ENCODE assay signal across 1 cellular context in the genomic region with DNA sequence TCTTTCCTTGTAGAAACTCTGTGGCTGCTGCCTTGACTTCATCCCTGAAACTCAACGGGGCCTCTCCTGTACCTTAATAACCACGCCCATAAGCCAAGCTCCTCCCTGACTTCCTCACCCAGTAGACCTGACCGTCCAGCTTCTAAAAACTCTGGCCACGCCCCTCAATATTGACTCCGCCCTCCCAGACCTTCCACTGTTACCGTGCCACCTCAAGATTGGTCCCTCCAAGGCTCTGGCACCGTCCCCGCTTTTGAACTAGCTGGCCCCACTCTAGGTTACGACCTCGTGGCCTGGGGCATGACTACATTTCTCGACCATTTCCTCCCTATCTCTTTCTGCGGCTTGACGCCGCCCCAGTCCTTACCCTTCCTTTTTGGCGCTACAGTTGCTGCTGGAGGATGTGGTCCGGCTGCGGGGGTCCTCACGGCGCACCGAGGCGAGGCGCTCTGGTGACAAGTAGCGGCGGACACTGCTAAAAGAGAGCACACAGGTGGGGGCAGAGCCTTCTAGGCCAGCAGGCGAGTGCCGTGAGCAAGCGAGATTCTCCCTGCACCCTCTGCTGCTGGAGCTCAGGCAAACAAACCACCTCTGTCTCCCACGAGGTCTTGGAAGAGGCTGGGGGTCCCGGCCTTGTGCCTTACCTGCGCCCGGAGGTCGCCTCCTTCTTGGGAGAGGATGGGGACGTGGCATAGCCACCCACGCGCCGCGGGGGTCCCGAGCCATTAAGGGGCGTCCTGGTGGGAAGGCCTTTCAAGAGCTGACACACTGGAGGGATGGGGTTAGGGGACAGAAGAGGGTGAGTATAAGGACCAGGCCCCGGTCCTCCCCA.
TF ChIP-seq lines count a peak whose summit lies in the region.

No MANE protein-coding gene starts in this region.

TF ChIP-seq in K562, 482 proteins besides CTCF, POLR2A, EP300 and RAD21 (continued from another document and continues in another):
- TF ChIP-seq CBX8 (IDR thresholded peaks at IDR 0.05; ENCODE audit: borderline replicate concordance, extremely low read depth, low read depth, low read length, poor library complexity, severe bottlenecking) (no peak), KDM2B (CRISPR knock-in tag; IDR thresholded peaks at IDR 0.05) (no peak), ZNF175 (CRISPR knock-in tag; IDR thresholded peaks at IDR 0.05; ENCODE audit: low read depth) (peak; percentile 83), HDAC2 (IDR thresholded peaks at IDR 0.05) (no peak), STAT5A (IDR thresholded peaks at IDR 0.05; ENCODE audit: borderline replicate concordance, low read length) (no peak), TAF15 (IDR thresholded peaks at IDR 0.05; ENCODE audit: low read depth, low read length) (no peak), ZNF263 (CRISPR knock-in tag; IDR thresholded peaks at IDR 0.05; ENCODE audit: borderline replicate concordance) (peak; percentile 37), FOXK1 (CRISPR knock-in tag; IDR thresholded peaks at IDR 0.05; ENCODE audit: borderline replicate concordance) (0 out of 2 replicates have a peak, but pooled peaks have one; percentile 46), GATAD2B (IDR thresholded peaks at IDR 0.05; ENCODE audit: borderline replicate concordance) (no peak), CBFB (CRISPR knock-in tag; IDR thresholded peaks at IDR 0.05) (no peak), GTF2F1 (IDR thresholded peaks at IDR 0.05; ENCODE audit: low read depth, low read length) (no peak), MTA1 (IDR thresholded peaks at IDR 0.05; ENCODE audit: borderline replicate concordance) (no peak), ZNF644 (tag; IDR thresholded peaks at IDR 0.05; ENCODE audit: low read depth) (0 out of 2 replicates have a peak, but pooled peaks have one; percentile 4), SOX6 (IDR thresholded peaks at IDR 0.05) (no peak), ZNF133 (CRISPR knock-in tag; IDR thresholded peaks at IDR 0.05) (no peak), CHD2 (IDR thresholded peaks at IDR 0.05; ENCODE audit: low read depth, low read length) (no peak), ESRRB (CRISPR knock-in tag; IDR thresholded peaks at IDR 0.05; ENCODE audit: borderline replicate concordance) (no peak), DMBX1 (CRISPR knock-in tag; IDR thresholded peaks at IDR 0.05; ENCODE audit: borderline replicate concordance) (no peak), NFE2L1 (tag; IDR thresholded peaks at IDR 0.05; ENCODE audit: borderline replicate concordance, low read depth) (no peak), PHB2 (IDR thresholded peaks at IDR 0.05; ENCODE audit: low read depth) (no peak), ADNP (tag; IDR thresholded peaks at IDR 0.05) (no peak), HMG20A (CRISPR knock-in tag; conservative IDR thresholded peaks at IDR 0.05) (no peak), NFIC (IDR thresholded peaks at IDR 0.05) (peak; percentile 29)
- TF ChIP-seq, protein P1, sequence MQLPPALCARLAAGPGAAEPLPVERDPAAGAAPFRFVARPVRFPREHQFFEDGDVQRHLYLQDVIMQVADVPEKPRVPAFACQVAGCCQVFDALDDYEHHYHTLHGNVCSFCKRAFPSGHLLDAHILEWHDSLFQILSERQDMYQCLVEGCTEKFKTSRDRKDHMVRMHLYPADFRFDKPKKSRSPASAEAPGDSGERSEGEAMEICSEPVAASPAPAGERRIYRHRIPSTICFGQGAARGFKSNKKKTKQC (CRISPR knock-in tag; IDR thresholded peaks at IDR 0.05), result peak; percentile 72
- TF ChIP-seq, protein P2, sequence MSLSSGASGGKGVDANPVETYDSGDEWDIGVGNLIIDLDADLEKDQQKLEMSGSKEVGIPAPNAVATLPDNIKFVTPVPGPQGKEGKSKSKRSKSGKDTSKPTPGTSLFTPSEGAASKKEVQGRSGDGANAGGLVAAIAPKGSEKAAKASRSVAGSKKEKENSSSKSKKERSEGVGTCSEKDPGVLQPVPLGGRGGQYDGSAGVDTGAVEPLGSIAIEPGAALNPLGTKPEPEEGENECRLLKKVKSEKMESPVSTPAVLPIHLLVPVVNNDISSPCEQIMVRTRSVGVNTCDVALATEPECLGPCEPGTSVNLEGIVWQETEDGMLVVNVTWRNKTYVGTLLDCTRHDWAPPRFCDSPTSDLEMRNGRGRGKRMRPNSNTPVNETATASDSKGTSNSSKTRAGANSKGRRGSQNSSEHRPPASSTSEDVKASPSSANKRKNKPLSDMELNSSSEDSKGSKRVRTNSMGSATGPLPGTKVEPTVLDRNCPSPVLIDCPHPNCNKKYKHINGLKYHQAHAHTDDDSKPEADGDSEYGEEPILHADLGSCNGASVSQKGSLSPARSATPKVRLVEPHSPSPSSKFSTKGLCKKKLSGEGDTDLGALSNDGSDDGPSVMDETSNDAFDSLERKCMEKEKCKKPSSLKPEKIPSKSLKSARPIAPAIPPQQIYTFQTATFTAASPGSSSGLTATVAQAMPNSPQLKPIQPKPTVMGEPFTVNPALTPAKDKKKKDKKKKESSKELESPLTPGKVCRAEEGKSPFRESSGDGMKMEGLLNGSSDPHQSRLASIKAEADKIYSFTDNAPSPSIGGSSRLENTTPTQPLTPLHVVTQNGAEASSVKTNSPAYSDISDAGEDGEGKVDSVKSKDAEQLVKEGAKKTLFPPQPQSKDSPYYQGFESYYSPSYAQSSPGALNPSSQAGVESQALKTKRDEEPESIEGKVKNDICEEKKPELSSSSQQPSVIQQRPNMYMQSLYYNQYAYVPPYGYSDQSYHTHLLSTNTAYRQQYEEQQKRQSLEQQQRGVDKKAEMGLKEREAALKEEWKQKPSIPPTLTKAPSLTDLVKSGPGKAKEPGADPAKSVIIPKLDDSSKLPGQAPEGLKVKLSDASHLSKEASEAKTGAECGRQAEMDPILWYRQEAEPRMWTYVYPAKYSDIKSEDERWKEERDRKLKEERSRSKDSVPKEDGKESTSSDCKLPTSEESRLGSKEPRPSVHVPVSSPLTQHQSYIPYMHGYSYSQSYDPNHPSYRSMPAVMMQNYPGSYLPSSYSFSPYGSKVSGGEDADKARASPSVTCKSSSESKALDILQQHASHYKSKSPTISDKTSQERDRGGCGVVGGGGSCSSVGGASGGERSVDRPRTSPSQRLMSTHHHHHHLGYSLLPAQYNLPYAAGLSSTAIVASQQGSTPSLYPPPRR (CRISPR knock-in tag; IDR thresholded peaks at IDR 0.05; ENCODE audit: borderline replicate concordance), result no peak; the same call in 1 of the 2 replicates
- TF ChIP-seq, protein P3, sequence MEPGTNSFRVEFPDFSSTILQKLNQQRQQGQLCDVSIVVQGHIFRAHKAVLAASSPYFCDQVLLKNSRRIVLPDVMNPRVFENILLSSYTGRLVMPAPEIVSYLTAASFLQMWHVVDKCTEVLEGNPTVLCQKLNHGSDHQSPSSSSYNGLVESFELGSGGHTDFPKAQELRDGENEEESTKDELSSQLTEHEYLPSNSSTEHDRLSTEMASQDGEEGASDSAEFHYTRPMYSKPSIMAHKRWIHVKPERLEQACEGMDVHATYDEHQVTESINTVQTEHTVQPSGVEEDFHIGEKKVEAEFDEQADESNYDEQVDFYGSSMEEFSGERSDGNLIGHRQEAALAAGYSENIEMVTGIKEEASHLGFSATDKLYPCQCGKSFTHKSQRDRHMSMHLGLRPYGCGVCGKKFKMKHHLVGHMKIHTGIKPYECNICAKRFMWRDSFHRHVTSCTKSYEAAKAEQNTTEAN (CRISPR knock-in tag; IDR thresholded peaks at IDR 0.05), result peak; percentile 34; the same call in 1 of the 2 replicates
- TF ChIP-seq, protein P4, sequence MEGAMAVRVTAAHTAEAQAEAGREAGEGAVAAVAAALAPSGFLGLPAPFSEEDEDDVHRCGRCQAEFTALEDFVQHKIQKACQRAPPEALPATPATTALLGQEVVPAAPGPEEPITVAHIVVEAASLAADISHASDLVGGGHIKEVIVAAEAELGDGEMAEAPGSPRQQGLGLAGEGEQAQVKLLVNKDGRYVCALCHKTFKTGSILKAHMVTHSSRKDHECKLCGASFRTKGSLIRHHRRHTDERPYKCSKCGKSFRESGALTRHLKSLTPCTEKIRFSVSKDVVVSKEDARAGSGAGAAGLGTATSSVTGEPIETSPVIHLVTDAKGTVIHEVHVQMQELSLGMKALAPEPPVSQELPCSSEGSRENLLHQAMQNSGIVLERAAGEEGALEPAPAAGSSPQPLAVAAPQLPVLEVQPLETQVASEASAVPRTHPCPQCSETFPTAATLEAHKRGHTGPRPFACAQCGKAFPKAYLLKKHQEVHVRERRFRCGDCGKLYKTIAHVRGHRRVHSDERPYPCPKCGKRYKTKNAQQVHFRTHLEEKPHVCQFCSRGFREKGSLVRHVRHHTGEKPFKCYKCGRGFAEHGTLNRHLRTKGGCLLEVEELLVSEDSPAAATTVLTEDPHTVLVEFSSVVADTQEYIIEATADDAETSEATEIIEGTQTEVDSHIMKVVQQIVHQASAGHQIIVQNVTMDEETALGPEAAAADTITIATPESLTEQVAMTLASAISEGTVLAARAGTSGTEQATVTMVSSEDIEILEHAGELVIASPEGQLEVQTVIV (CRISPR knock-in tag; IDR thresholded peaks at IDR 0.05; ENCODE audit: borderline replicate concordance), result no peak
- TF ChIP-seq, protein P5, sequence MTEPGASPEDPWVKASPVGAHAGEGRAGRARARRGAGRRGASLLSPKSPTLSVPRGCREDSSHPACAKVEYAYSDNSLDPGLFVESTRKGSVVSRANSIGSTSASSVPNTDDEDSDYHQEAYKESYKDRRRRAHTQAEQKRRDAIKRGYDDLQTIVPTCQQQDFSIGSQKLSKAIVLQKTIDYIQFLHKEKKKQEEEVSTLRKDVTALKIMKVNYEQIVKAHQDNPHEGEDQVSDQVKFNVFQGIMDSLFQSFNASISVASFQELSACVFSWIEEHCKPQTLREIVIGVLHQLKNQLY (CRISPR knock-in tag; conservative IDR thresholded peaks at IDR 0.05), result no peak
- TF ChIP-seq, protein P6, sequence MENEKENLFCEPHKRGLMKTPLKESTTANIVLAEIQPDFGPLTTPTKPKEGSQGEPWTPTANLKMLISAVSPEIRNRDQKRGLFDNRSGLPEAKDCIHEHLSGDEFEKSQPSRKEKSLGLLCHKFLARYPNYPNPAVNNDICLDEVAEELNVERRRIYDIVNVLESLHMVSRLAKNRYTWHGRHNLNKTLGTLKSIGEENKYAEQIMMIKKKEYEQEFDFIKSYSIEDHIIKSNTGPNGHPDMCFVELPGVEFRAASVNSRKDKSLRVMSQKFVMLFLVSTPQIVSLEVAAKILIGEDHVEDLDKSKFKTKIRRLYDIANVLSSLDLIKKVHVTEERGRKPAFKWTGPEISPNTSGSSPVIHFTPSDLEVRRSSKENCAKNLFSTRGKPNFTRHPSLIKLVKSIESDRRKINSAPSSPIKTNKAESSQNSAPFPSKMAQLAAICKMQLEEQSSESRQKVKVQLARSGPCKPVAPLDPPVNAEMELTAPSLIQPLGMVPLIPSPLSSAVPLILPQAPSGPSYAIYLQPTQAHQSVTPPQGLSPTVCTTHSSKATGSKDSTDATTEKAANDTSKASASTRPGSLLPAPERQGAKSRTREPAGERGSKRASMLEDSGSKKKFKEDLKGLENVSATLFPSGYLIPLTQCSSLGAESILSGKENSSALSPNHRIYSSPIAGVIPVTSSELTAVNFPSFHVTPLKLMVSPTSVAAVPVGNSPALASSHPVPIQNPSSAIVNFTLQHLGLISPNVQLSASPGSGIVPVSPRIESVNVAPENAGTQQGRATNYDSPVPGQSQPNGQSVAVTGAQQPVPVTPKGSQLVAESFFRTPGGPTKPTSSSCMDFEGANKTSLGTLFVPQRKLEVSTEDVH (IDR thresholded peaks at IDR 0.05; ENCODE audit: low read depth, partially characterized antibody), result no peak
- TF ChIP-seq, protein P7, sequence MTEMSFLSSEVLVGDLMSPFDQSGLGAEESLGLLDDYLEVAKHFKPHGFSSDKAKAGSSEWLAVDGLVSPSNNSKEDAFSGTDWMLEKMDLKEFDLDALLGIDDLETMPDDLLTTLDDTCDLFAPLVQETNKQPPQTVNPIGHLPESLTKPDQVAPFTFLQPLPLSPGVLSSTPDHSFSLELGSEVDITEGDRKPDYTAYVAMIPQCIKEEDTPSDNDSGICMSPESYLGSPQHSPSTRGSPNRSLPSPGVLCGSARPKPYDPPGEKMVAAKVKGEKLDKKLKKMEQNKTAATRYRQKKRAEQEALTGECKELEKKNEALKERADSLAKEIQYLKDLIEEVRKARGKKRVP (CRISPR knock-in tag; IDR thresholded peaks at IDR 0.05), result no peak
- TF ChIP-seq, protein P8, sequence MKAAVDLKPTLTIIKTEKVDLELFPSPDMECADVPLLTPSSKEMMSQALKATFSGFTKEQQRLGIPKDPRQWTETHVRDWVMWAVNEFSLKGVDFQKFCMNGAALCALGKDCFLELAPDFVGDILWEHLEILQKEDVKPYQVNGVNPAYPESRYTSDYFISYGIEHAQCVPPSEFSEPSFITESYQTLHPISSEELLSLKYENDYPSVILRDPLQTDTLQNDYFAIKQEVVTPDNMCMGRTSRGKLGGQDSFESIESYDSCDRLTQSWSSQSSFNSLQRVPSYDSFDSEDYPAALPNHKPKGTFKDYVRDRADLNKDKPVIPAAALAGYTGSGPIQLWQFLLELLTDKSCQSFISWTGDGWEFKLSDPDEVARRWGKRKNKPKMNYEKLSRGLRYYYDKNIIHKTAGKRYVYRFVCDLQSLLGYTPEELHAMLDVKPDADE (conservative IDR thresholded peaks at IDR 0.05; ENCODE audit: control insufficient read depth, low read depth, low read length), result 0 out of 2 replicates have a peak, but pooled peaks have one; percentile 21
